Comparison of ENCODE assay signal across 14 cellular contexts in genomic region chr20:3915691-3916090, GRCh38.
"Had no signal": no experiment of that assay in that cellular context is flagged by ENCODE, and none has a peak within 500 bp of the region (broad histone marks: within the 10 kb centered on the region; RNA-seq: fewer than 3 reads in every experiment).

No MANE protein-coding gene starts in this region.

- H3K27ac ChIP-seq: esophagus muscularis mucosa, lower lobe of right lung, right atrium auricular region, skin epidermis, tibial nerve, vagina had no signal

- ATAC-seq: lower lobe of right lung had no signal

- H3K4me3 ChIP-seq: dorsolateral prefrontal cortex, esophagus muscularis mucosa, lower lobe of right lung, right atrium auricular region, skin epidermis, tibial nerve, vagina had no signal

- H3K9me3 Mint-ChIP-seq: activated naive CD4-positive, alpha-beta T cell treated with anti-CD3 and anti-CD28 coated beads, Interleukin-2, amount 10 ng/mL, durations not matched to agents 7 days and 5 days; immature natural killer cell had no signal

- H3K27me3 Mint-ChIP-seq: activated naive CD4-positive, alpha-beta T cell treated with anti-CD3 and anti-CD28 coated beads, Interleukin-2, amount 10 ng/mL, durations not matched to agents 7 days and 5 days had no signal

- H3K4me3 Mint-ChIP-seq: activated naive CD4-positive, alpha-beta T cell treated with anti-CD3 and anti-CD28 coated beads, Interleukin-2, amount 10 ng/mL, durations not matched to agents 7 days and 5 days; immature natural killer cell had no signal

- H3K4me1 ChIP-seq: vagina had no signal

- H3K27me3 ChIP-seq: dorsolateral prefrontal cortex, esophagus muscularis mucosa, right atrium auricular region, tibial nerve, vagina had no signal

- DNase-seq: activated CD4-positive, alpha-beta T cell treated with anti-CD3 and anti-CD28 coated beads for 1 hour; activated naive CD4-positive, alpha-beta T cell treated with anti-CD3 and anti-CD28 coated beads, Interleukin-2, amount 10 ng/mL, durations not matched to agents 7 days and 5 days; amygdala; dorsolateral prefrontal cortex; immature natural killer cell; lower lobe of right lung; midbrain; posterior cingulate gyrus; stimulated activated CD4-positive, alpha-beta T cell treated with anti-CD3 and anti-CD28 coated beads, Interleukin-4, amount 100 ng/mL, for 4 hours had no signal

- H3K9me3 ChIP-seq: esophagus muscularis mucosa, lower lobe of right lung, right atrium auricular region, tibial nerve, vagina had no signal
